21 cellular contexts compared by ENCODE assay signal in the genomic region with DNA sequence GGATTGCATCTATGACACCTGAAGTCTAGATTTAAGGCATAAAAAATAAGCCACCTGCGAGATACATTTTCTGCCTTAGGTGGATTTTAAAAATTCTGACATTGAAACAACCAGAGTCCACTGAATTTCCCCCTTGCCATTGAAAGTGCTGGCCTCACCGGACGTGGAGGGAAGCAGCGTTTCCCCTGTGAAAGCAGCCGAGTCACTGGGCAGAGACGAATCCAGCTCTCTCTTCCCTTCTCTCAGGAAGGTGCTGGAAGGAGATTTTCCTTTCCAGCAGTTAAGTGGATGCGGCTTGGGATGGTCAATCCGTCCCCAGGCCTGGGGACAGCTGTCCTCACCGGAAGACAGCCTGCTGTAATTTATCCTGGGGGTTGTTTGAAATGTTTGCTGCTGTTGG.
DNase-seq lines count a peak whose midpoint lies in the region; TF ChIP-seq lines count a peak whose summit lies in the region.
"Had no signal": no experiment of that assay in that cellular context is flagged by ENCODE, and none has a peak within 500 bp of the region (broad histone marks: within the 10 kb centered on the region; RNA-seq: fewer than 3 reads in every experiment).

No MANE protein-coding gene starts in this region.

- H3K36me3 ChIP-seq in SJSA1 = no peaks in the 10 kb centered on the region
- no peaks in the 10 kb centered on the region for H3K36me3 ChIP-seq in hepatocyte (replicated peaks; ENCODE audit: insufficient read depth, low read depth)
- H3K36me3 ChIP-seq in mesenchymal stem cell (ENCODE audit: control insufficient read depth in 1 of 2, insufficient read depth in 2 of 2, low read depth in 1 of 2, low read length in 2 of 2) = no peaks in the 10 kb centered on the region
- H3K36me3 ChIP-seq in CD4-positive, alpha-beta memory T cell (ENCODE audit: insufficient read depth, low read length) = no peaks in the 10 kb centered on the region
- no peaks in the 10 kb centered on the region for H3K36me3 ChIP-seq in MG63
- H3K36me3 ChIP-seq: Peyer's patch had no signal

- H3K4ac ChIP-seq in mesenchymal stem cell (ENCODE audit: low read depth in 1 of 2, low read length in 2 of 2) = peak overlapping the region; percentile 84 to 85

- no peak overlapping the region for H3K27ac Mint-ChIP-seq in CD4-positive, alpha-beta memory T cell
- H3K27ac Mint-ChIP-seq: B cell, CD14-positive monocyte had no signal

- no peak overlapping the region for H3K14ac ChIP-seq in mesenchymal stem cell (ENCODE audit: low read length in 2 of 2)

- H3K27ac ChIP-seq in SJSA1 = 0 out of 2 replicates have a peak overlapping the region, but pooled peaks have one; percentile 62
- H3K27ac ChIP-seq in hepatocyte = no peak overlapping the region
- no peak overlapping the region for H3K27ac ChIP-seq in mesenchymal stem cell (ENCODE audit: low read length, poor library complexity, severe bottlenecking)
- H3K27ac ChIP-seq in CD4-positive, alpha-beta memory T cell (ENCODE audit: low read depth, low read length) = no peak overlapping the region
- H3K27ac ChIP-seq: A549, KMS-11 had no signal

- H3K4me2 ChIP-seq in hepatocyte = peak overlapping the region; percentile 20
- H3K4me2 ChIP-seq in mesenchymal stem cell (ENCODE audit: low read length, poor library complexity, severe bottlenecking) = no peak overlapping the region
- H3K4me2 ChIP-seq: A549, KMS-11 had no signal

- H2BK12ac ChIP-seq in mesenchymal stem cell (ENCODE audit: low read length in 2 of 2) = peak overlapping the region in 1 of 2 experiments; percentile 72

- H4K91ac ChIP-seq in mesenchymal stem cell (ENCODE audit: low read length) = peak overlapping the region; percentile 84

- H2AFZ ChIP-seq in hepatocyte = no peak overlapping the region
- H2AFZ ChIP-seq in mesenchymal stem cell (ENCODE audit: low read depth, low read length) = peak overlapping the region; percentile 3

- no peak overlapping the region for H2AK5ac ChIP-seq in mesenchymal stem cell (ENCODE audit: low read length, severe bottlenecking)

- H3K9me3 ChIP-seq in SJSA1 (replicated peaks) = no peaks in the 10 kb centered on the region
- H3K9me3 ChIP-seq in hepatocyte (ENCODE audit: low read depth) = no peaks in the 10 kb centered on the region
- H3K9me3 ChIP-seq in mesenchymal stem cell (ENCODE audit: control insufficient read depth, low read length) = no peaks in the 10 kb centered on the region
- no peaks in the 10 kb centered on the region for H3K9me3 ChIP-seq in CD4-positive, alpha-beta memory T cell (ENCODE audit: control insufficient read depth in 1 of 2, low read length in 2 of 2)
- H3K9me3 ChIP-seq in MG63 = peaks cover 6% of the 10 kb centered on the region
- H3K9me3 ChIP-seq: A549, Peyer's patch had no signal

- no peak overlapping the region for H3K23ac ChIP-seq in mesenchymal stem cell (ENCODE audit: low read length in 2 of 2)

- TF ChIP-seq CTCF in hepatocyte (IDR thresholded peaks at IDR 0.05; ENCODE audit: poor library complexity) = no peak

- no peaks in the 10 kb centered on the region for H4K20me1 ChIP-seq in hepatocyte (ENCODE audit: insufficient read depth, poor library complexity, severe bottlenecking)

- peak overlapping the region; percentile 61 for H2BK120ac ChIP-seq in mesenchymal stem cell (ENCODE audit: low read depth, low read length)

- H4K8ac ChIP-seq in mesenchymal stem cell (ENCODE audit: low read length) = peak overlapping the region; percentile 94

- peak overlapping the region; percentile 0 to 90 for H3K18ac ChIP-seq in mesenchymal stem cell (ENCODE audit: low read depth in 1 of 2, low read length in 2 of 2)

- H3K4me1 ChIP-seq in SJSA1 (replicated peaks) (peaks cover 35% of the 10 kb centered on the region), hepatocyte (ENCODE audit: insufficient read depth) (peaks cover 15% of the 10 kb centered on the region), mesenchymal stem cell (ENCODE audit: control insufficient read depth, insufficient read depth, low read depth, low read length) (no peaks in the 10 kb centered on the region)
- no peaks in the 10 kb centered on the region for H3K4me1 ChIP-seq in CD4-positive, alpha-beta memory T cell (ENCODE audit: insufficient read depth, low read length)
- H3K4me1 ChIP-seq: A549 had no signal

- no peak overlapping the region for H2BK15ac ChIP-seq in mesenchymal stem cell (ENCODE audit: low read depth, poor library complexity, severe bottlenecking)

- DNase-seq in SJSA1 (ENCODE audit: low read depth in 1 of 2, low spot score in 2 of 2) = no peak
- no peak for DNase-seq in hepatocyte (ENCODE audit: low spot score)
- DNase-seq in mesenchymal stem cell = peak; percentile 41
- DNase-seq in ureter (ENCODE audit: low spot score) = peak; percentile 24
- no peak for DNase-seq in CD4-positive, alpha-beta memory T cell
- no peak for DNase-seq in MG63
- no peak for DNase-seq in dedifferentiated amniotic fluid mesenchymal stem cell (ENCODE audit: extremely low spot score)
- DNase-seq: DMS53, GF-D8, GOT3, NCI-H1105, NCI-H146, NCI-H2029 treated with DMSO at 0.1 percent for 48 hours, NCI-H2171, NCI-H345, NCI-H524 had no signal

- peaks cover 17 to 18% of the 10 kb centered on the region in 2 donors for H3K27me3 Mint-ChIP-seq in CD4-positive, alpha-beta memory T cell

- no peaks in the 10 kb centered on the region for H3K4me1 Mint-ChIP-seq in CD4-positive, alpha-beta memory T cell
- H3K4me1 Mint-ChIP-seq: B cell, CD14-positive monocyte had no signal

- H3K9ac ChIP-seq in mesenchymal stem cell (ENCODE audit: low read length) = no peak overlapping the region
- H3K9ac ChIP-seq: KMS-11 had no signal

- no peaks in the 10 kb centered on the region for H3K36me3 Mint-ChIP-seq in CD4-positive, alpha-beta memory T cell
- H3K36me3 Mint-ChIP-seq: CD14-positive monocyte had no signal

- no peak overlapping the region for H2BK5ac ChIP-seq in mesenchymal stem cell (ENCODE audit: low read depth, low read length, poor library complexity, severe bottlenecking)

- no peaks in the 10 kb centered on the region for H3K9me2 ChIP-seq in hepatocyte (replicated peaks; ENCODE audit: insufficient read depth)

- H3K79me1 ChIP-seq in mesenchymal stem cell (replicated peaks; ENCODE audit: low read length, poor library complexity, severe bottlenecking) = no peaks in the 10 kb centered on the region

- WGBS in hepatocyte (ENCODE audit: low lambda C conversion rate, missing lambda C conversion rate) = 61% methylated on average over 9 of the region's 9 CpGs
- WGBS in mesenchymal stem cell = 32% methylated on average over 9 of the region's 9 CpGs

- no peak overlapping the region for H3K4me3 Mint-ChIP-seq in CD4-positive, alpha-beta memory T cell
- H3K4me3 Mint-ChIP-seq: B cell, CD14-positive monocyte had no signal

- POLR2A ChIA-PET in CD4-positive, alpha-beta memory T cell (lab: Charles Lee; ENCODE audit: partially characterized antibody) = no interaction called here

- no peaks in the 10 kb centered on the region for H3K9me3 Mint-ChIP-seq in CD4-positive, alpha-beta memory T cell

- no peaks in the 10 kb centered on the region for H3K27me3 ChIP-seq in SJSA1 (replicated peaks)
- no peaks in the 10 kb centered on the region for H3K27me3 ChIP-seq in hepatocyte
- peaks cover 0 to 46% of the 10 kb centered on the region in 2 experiments for H3K27me3 ChIP-seq in mesenchymal stem cell (ENCODE audit: control insufficient read depth in 1 of 2, insufficient read depth in 1 of 2, low read length in 2 of 2)
- H3K27me3 ChIP-seq in CD4-positive, alpha-beta memory T cell (ENCODE audit: insufficient read depth, low read length) = no peaks in the 10 kb centered on the region
- no peaks in the 10 kb centered on the region; the same call in none of the 2 replicates for H3K27me3 ChIP-seq in MG63
- H3K27me3 ChIP-seq: Peyer's patch had no signal

- no peak overlapping the region for H3K4me3 ChIP-seq in SJSA1
- H3K4me3 ChIP-seq in hepatocyte = no peak overlapping the region
- H3K4me3 ChIP-seq in mesenchymal stem cell (ENCODE audit: insufficient read depth in 1 of 2, low read depth in 1 of 2, low read length in 2 of 2) = no peak overlapping the region
- H3K4me3 ChIP-seq in CD4-positive, alpha-beta memory T cell (ENCODE audit: low read length in 2 of 2) = no peak overlapping the region
- H3K4me3 ChIP-seq in MG63 = no peak overlapping the region
- H3K4me3 ChIP-seq: A549, Peyer's patch had no signal

- H3K79me2 ChIP-seq in hepatocyte = no peaks in the 10 kb centered on the region

- intact Hi-C loops in CD4-positive, alpha-beta memory T cell (cut with micrococcal nuclease) = no loop called here

- CTCF ChIA-PET in CD4-positive, alpha-beta memory T cell (lab: Charles Lee; ENCODE audit: partially characterized antibody) = no interaction called here

Comparison
In these comparisons a context has a peak if more than half of its experiments do, and no peak if none do; other contexts are left out.
1. DNase-seq: peak in mesenchymal stem cell (single experiment) and ureter (single experiment); none in SJSA1 (0 of 2), hepatocyte (single experiment), CD4-positive, alpha-beta memory T cell (0 of 5), MG63 (single experiment) and dedifferentiated amniotic fluid mesenchymal stem cell (single experiment).